ENCODE assay signal across 19 cellular contexts in the genomic region with DNA sequence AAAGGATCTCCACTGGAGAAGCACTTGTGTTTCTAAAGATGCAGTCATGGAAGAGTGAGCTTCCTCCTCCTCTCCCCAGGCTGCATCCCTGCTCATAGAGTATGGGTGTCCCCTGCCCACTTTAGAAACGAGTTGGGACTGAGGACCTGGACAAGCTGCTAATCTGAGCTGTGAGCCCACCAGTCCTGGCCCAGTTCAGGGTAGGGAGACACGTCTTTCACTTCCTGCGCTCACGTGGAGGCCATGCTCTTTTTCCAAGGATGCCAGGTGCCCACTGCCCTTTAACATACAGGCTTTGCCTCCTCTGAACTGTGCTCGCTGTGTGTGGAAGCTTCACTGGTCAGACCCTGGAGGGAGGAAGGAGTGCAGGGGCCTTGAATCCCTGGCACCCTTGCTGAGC.
DNase-seq lines count a peak whose midpoint lies in the region; ATAC-seq, FAIRE-seq and TF ChIP-seq lines count a peak whose summit lies in the region.
"Had no signal": no experiment of that assay in that cellular context is flagged by ENCODE, and none has a peak within 500 bp of the region (broad histone marks: within the 10 kb centered on the region; RNA-seq: fewer than 3 reads in every experiment).

No MANE protein-coding gene starts in this region.

- H3K9me1 ChIP-seq in K562 (ENCODE audit: control insufficient read depth, insufficient read depth, low read length) = peaks cover 5% of the 10 kb centered on the region

- POLR2A ChIA-PET in K562 (lab: Yijun Ruan, JAX) = interaction anchor here (1.2 to 2.2 kb wide), 2 partner anchors 9 to 20 kb away, joined by 4 to 7 read pairs; no protein-coding TSS in a partner anchor

- H3K4me3 ChIP-seq in HL-60 (replicated peaks; ENCODE audit: insufficient read depth, low read length) (no peak overlapping the region), K562 (no peak overlapping the region), subcutaneous abdominal adipose tissue (ENCODE audit: low read depth in 1 of 5, low read length in 5 of 5) (no peak overlapping the region)

- CTCF ChIA-PET in K562 (lab: Yijun Ruan, JAX; ENCODE audit: low intra/inter-chr PET ratio) = no interaction called here

- no peak overlapping the region; the same call in 1 of the 2 replicates for H3K4me2 ChIP-seq in K562 (ENCODE audit: insufficient read depth, low read length)

- no peaks in the 10 kb centered on the region for H3K27me3 ChIP-seq in HL-60 (ENCODE audit: insufficient read depth, poor library complexity, severe bottlenecking)
- no peaks in the 10 kb centered on the region for H3K27me3 ChIP-seq in K562 (ENCODE audit: control insufficient read depth in 2 of 2, insufficient read depth in 2 of 2, low read length in 2 of 2)
- H3K27me3 ChIP-seq in subcutaneous abdominal adipose tissue (ENCODE audit: control insufficient read depth in 5 of 5, insufficient read depth in 4 of 5, low read length in 5 of 5) = peaks cover 0 to 2% (median 0%) of the 10 kb centered on the region in 5 donors

- WGBS in K562 (ENCODE audit: insufficient coverage, low coverage, missing lambda C conversion rate) = 47% methylated on average over 5 of the region's 5 CpGs

- no peaks in the 10 kb centered on the region for H3K79me2 ChIP-seq in K562 (ENCODE audit: control insufficient read depth, insufficient read depth, low read length)

- H4K20me1 ChIP-seq in K562 (replicated peaks; ENCODE audit: control insufficient read depth, insufficient read depth, low read length) = no peaks in the 10 kb centered on the region

- no peak for TF ChIP-seq RAD21 in K562 (CRISPR knock-in tag; conservative IDR thresholded peaks at IDR 0.05 in 1 of 2, IDR thresholded peaks at IDR 0.05 in 1 of 2)

- H3K9ac ChIP-seq in K562 (ENCODE audit: insufficient read depth in 1 of 2, low read depth in 2 of 2, low read length in 2 of 2) (peak overlapping the region; percentile 18 to 40; a peak in 2 of 4 replicates), subcutaneous abdominal adipose tissue (ENCODE audit: low read length in 5 of 5) (peak overlapping the region in 1 of 5 donors; percentile 19)

- H2AFZ ChIP-seq in K562 (ENCODE audit: low read depth, low read length) = no peak overlapping the region; the same call in 1 of the 2 replicates

- H3K36me3 ChIP-seq in K562 (ENCODE audit: control insufficient read depth, insufficient read depth, low read length) (no peaks in the 10 kb centered on the region), subcutaneous abdominal adipose tissue (ENCODE audit: control insufficient read depth in 5 of 5, insufficient read depth in 5 of 5, low read length in 5 of 5) (no peaks in the 10 kb centered on the region)

- H3K4me1 ChIP-seq in K562 (replicated peaks in 1 of 2; ENCODE audit: control insufficient read depth in 2 of 2, insufficient read depth in 2 of 2, low read length in 2 of 2) (peaks cover 26 to 41% of the 10 kb centered on the region in 2 experiments), subcutaneous abdominal adipose tissue (ENCODE audit: control insufficient read depth in 5 of 5, insufficient read depth in 5 of 5, low read length in 5 of 5) (peaks cover 0 to 28% (median 20%) of the 10 kb centered on the region in 5 donors)

- no peak for ATAC-seq in K562
- ATAC-seq in GM19328 (IDR thresholded peaks at IDR 0.05; ENCODE audit: unreplicated experiment) = no peak
- ATAC-seq: PC-3 had no signal

- no peaks in the 10 kb centered on the region for H3K9me3 Mint-ChIP-seq in activated T-cell treated with anti-CD3 and anti-CD28 coated beads, Interleukin-2, amount 50 U/mL, for 24 hours
- H3K9me3 Mint-ChIP-seq: CD8-positive, alpha-beta T cell had no signal

- intact Hi-C loops in K562 (cut with micrococcal nuclease) = no loop called here

- H3K9me3 ChIP-seq in K562 (replicated peaks; ENCODE audit: control insufficient read depth, insufficient read depth, low read depth, low read length) (no peaks in the 10 kb centered on the region), subcutaneous abdominal adipose tissue (ENCODE audit: control insufficient read depth in 5 of 5, low read length in 5 of 5) (no peaks in the 10 kb centered on the region)

- DNase-seq in activated T-cell treated with anti-CD3 and anti-CD28 coated beads, Interleukin-2, amount 50 U/mL, for 24 hours = peak; percentile 25
- DNase-seq in activated T-cell treated with anti-CD3 and anti-CD28 coated beads, Interleukin-2, amount 50 U/mL, for 1 hour = no peak
- DNase-seq in HL-60 (ENCODE audit: low read depth in 1 of 2, low spot score in 1 of 2) (no peak), K562 (ENCODE audit: extremely low read depth in 1 of 4, low spot score in 3 of 4) (no peak), AG08396 (ENCODE audit: low spot score) (no peak)
- DNase-seq: CD8-positive, alpha-beta T cell; DMS53; NCI-H1092 treated with DMSO at 0.1 percent for 48 hours; NCI-H146; NCI-H2029 treated with DMSO at 0.1 percent for 48 hours; NCI-H2171; NCI-H526; PC-3 had no signal

- H3K4me1 Mint-ChIP-seq in activated T-cell treated with anti-CD3 and anti-CD28 coated beads, Interleukin-2, amount 50 U/mL, for 24 hours (ENCODE audit: low read depth) = peaks cover 31% of the 10 kb centered on the region

- H3K4me3 Mint-ChIP-seq in activated T-cell treated with anti-CD3 and anti-CD28 coated beads, Interleukin-2, amount 50 U/mL, for 24 hours = no peak overlapping the region

- FAIRE-seq in K562 (lab: Jason Lieb, UNC) = no peak
- FAIRE-seq: GM12892, GM18507, HTR-8/SVneo had no signal

- peaks cover 55% of the 10 kb centered on the region for H3K27me3 Mint-ChIP-seq in activated T-cell treated with anti-CD3 and anti-CD28 coated beads, Interleukin-2, amount 50 U/mL, for 24 hours

- no peaks in the 10 kb centered on the region for H3K36me3 Mint-ChIP-seq in activated T-cell treated with anti-CD3 and anti-CD28 coated beads, Interleukin-2, amount 50 U/mL, for 24 hours (ENCODE audit: low read depth)
- H3K36me3 Mint-ChIP-seq: CD8-positive, alpha-beta T cell had no signal

- TF ChIP-seq EP300 in K562 (IDR thresholded peaks at IDR 0.05; ENCODE audit: low read length) = no peak

- TF ChIP-seq CTCF in HL-60 (IDR thresholded peaks at IDR 0.05; ENCODE audit: insufficient read depth, low read length) (no peak), K562 (IDR thresholded peaks at IDR 0.05 in 2 of 3, conservative IDR thresholded peaks at IDR 0.05 in 1 of 3; ENCODE audit: insufficient read depth in 2 of 3, low read depth in 1 of 3, low read length in 3 of 3) (no peak)

- H3K27ac Mint-ChIP-seq in activated T-cell treated with anti-CD3 and anti-CD28 coated beads, Interleukin-2, amount 50 U/mL, for 24 hours = no peak overlapping the region
- H3K27ac Mint-ChIP-seq: IgD-negative memory B cell had no signal

- TF ChIP-seq POLR2A in K562 (conservative IDR thresholded peaks at IDR 0.05) = no peak

- H3K27ac ChIP-seq in HL-60 (replicated peaks) = peak overlapping the region; percentile 81
- no peak overlapping the region; the same call in 2 of the 3 replicates for H3K27ac ChIP-seq in K562 (ENCODE audit: extremely low read depth, low read depth, low read length)
- H3K27ac ChIP-seq in subcutaneous abdominal adipose tissue (ENCODE audit: low read depth, low read length) = peak overlapping the region; percentile 15

- in situ Hi-C loops in K562 (cut with MboI) = no loop called here

- BruUV-seq in K562 (replicated peaks; lab: Mats Ljungman, UMichigan) = no TSS peak

TF ChIP-seq in K562, 482 proteins besides CTCF, POLR2A, EP300 and RAD21 (continues in another document):
- TF ChIP-seq SAP30 (IDR thresholded peaks at IDR 0.05; ENCODE audit: borderline replicate concordance, insufficient read depth, low read depth, low read length, poor library complexity, severe bottlenecking) = no peak
- TF ChIP-seq, protein P1, sequence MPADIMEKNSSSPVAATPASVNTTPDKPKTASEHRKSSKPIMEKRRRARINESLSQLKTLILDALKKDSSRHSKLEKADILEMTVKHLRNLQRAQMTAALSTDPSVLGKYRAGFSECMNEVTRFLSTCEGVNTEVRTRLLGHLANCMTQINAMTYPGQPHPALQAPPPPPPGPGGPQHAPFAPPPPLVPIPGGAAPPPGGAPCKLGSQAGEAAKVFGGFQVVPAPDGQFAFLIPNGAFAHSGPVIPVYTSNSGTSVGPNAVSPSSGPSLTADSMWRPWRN (IDR thresholded peaks at IDR 0.05; ENCODE audit: low read depth) = no peak
- no peak for TF ChIP-seq NFE2L1 (tag; IDR thresholded peaks at IDR 0.05; ENCODE audit: borderline replicate concordance, low read depth)
- no peak for TF ChIP-seq BHLHE40 (IDR thresholded peaks at IDR 0.05; ENCODE audit: low read length)
- TF ChIP-seq, protein P2, sequence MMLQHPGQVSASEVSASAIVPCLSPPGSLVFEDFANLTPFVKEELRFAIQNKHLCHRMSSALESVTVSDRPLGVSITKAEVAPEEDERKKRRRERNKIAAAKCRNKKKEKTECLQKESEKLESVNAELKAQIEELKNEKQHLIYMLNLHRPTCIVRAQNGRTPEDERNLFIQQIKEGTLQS (IDR thresholded peaks at IDR 0.05) = no peak
- TF ChIP-seq, protein P2 (CRISPR knock-in tag; conservative IDR thresholded peaks at IDR 0.05) = no peak
- TF ChIP-seq SMARCA5 (IDR thresholded peaks at IDR 0.05) = no peak
- TF ChIP-seq ZNF133 (CRISPR knock-in tag; IDR thresholded peaks at IDR 0.05) = no peak
- no peak for TF ChIP-seq ZNF431 (CRISPR knock-in tag; IDR thresholded peaks at IDR 0.05)
- TF ChIP-seq GABPB1 (CRISPR knock-in tag; IDR thresholded peaks at IDR 0.05) = no peak
- no peak for TF ChIP-seq ZNF124 (CRISPR knock-in tag; IDR thresholded peaks at IDR 0.05)
- TF ChIP-seq ZBTB17 (CRISPR knock-in tag; IDR thresholded peaks at IDR 0.05) = no peak
- TF ChIP-seq ZNF143 (CRISPR knock-in tag; IDR thresholded peaks at IDR 0.05) = no peak
- no peak for TF ChIP-seq CTBP1 (IDR thresholded peaks at IDR 0.05; ENCODE audit: borderline replicate concordance)
- TF ChIP-seq, protein P3, sequence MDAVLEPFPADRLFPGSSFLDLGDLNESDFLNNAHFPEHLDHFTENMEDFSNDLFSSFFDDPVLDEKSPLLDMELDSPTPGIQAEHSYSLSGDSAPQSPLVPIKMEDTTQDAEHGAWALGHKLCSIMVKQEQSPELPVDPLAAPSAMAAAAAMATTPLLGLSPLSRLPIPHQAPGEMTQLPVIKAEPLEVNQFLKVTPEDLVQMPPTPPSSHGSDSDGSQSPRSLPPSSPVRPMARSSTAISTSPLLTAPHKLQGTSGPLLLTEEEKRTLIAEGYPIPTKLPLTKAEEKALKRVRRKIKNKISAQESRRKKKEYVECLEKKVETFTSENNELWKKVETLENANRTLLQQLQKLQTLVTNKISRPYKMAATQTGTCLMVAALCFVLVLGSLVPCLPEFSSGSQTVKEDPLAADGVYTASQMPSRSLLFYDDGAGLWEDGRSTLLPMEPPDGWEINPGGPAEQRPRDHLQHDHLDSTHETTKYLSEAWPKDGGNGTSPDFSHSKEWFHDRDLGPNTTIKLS (IDR thresholded peaks at IDR 0.05; ENCODE audit: borderline replicate concordance, low read depth) = no peak
- no peak for TF ChIP-seq ZNF12 (CRISPR knock-in tag; IDR thresholded peaks at IDR 0.05)
- TF ChIP-seq PURB (CRISPR knock-in tag; IDR thresholded peaks at IDR 0.05; ENCODE audit: low read depth) = no peak
